Comparison of ENCODE assay signal across 18 cellular contexts in genomic region chr17:13106171-13106570, GRCh38.
"Had no signal": no experiment of that assay in that cellular context is flagged by ENCODE, and none has a peak within 500 bp of the region (broad histone marks: within the 10 kb centered on the region; RNA-seq: fewer than 3 reads in every experiment).

No MANE protein-coding gene starts in this region.

- H3K4me1 ChIP-seq: pancreas, upper lobe of right lung had no signal

- H3K4me1 Mint-ChIP-seq: brain had no signal

- H3K27me3 Mint-ChIP-seq: activated CD8-positive, alpha-beta memory T cell treated with anti-CD3 and anti-CD28 coated beads, Interleukin-2, amount 10 ng/mL, durations not matched to agents 7 days and 5 days; dendritic cell treated with granulocyte-macrophage colony-stimulating factor and Interleukin-4, amounts not matched to agents 40 ng/mL and 50 ng/mL, for 4 days had no signal

- H3K27me3 ChIP-seq: pancreas, upper lobe of right lung had no signal

- H3K9me3 ChIP-seq: pancreas, upper lobe of right lung had no signal

- H3K4me3 Mint-ChIP-seq: activated CD8-positive, alpha-beta memory T cell treated with anti-CD3 and anti-CD28 coated beads, Interleukin-2, amount 10 ng/mL, durations not matched to agents 7 days and 5 days; activated T-cell treated with anti-CD3 and anti-CD28 coated beads, Interleukin-2, amount 50 U/mL, for 4 hours; brain; dendritic cell treated with granulocyte-macrophage colony-stimulating factor and Interleukin-4, amounts not matched to agents 40 ng/mL and 50 ng/mL, for 4 days; effector memory CD8-positive, alpha-beta T cell; neural crest cell; stimulated activated naive CD8-positive, alpha-beta T cell treated with anti-CD3 and anti-CD28 coated beads, Interleukin-15, Interleukin-2, amounts not matched to agents 100 ng/mL and 50 ng/mL, for 24 hours had no signal

- H3K4me3 ChIP-seq: pancreas, upper lobe of right lung had no signal

- H3K36me3 Mint-ChIP-seq: activated CD8-positive, alpha-beta memory T cell treated with anti-CD3 and anti-CD28 coated beads, Interleukin-2, amount 10 ng/mL, durations not matched to agents 7 days and 5 days; activated naive CD4-positive, alpha-beta T cell treated with anti-CD3 and anti-CD28 coated beads, Interleukin-2, amount 50 U/mL, for 72 hours; brain had no signal

- H3K36me3 ChIP-seq: pancreas, upper lobe of right lung had no signal

- H3K27ac Mint-ChIP-seq: activated CD8-positive, alpha-beta memory T cell treated with anti-CD3 and anti-CD28 coated beads, Interleukin-2, amount 10 ng/mL, durations not matched to agents 7 days and 5 days; activated naive CD4-positive, alpha-beta T cell treated with anti-CD3 and anti-CD28 coated beads, Interleukin-2, amount 50 U/mL, for 72 hours; dendritic cell treated with granulocyte-macrophage colony-stimulating factor and Interleukin-4, amounts not matched to agents 40 ng/mL and 50 ng/mL, for 4 days; effector memory CD8-positive, alpha-beta T cell; stimulated activated naive CD8-positive, alpha-beta T cell treated with anti-CD3 and anti-CD28 coated beads, Interleukin-15, Interleukin-2, amounts not matched to agents 100 ng/mL and 50 ng/mL, for 24 hours had no signal

- DNase-seq: activated CD4-positive, alpha-beta T cell treated with anti-CD3 and anti-CD28 coated beads, Interleukin-2, amount 50 U/mL, for 48 hours; activated CD4-positive, CD25-positive, alpha-beta regulatory T cell treated with anti-CD3 and anti-CD28 coated beads, Interleukin-2, amount 50 U/mL, for 72 hours; activated CD8-positive, alpha-beta memory T cell treated with anti-CD3 and anti-CD28 coated beads, Interleukin-2, amount 10 ng/mL, durations not matched to agents 7 days and 5 days; activated effector memory CD4-positive, alpha-beta T cell treated with anti-CD3 and anti-CD28 coated beads, Interleukin-2, amount 50 U/mL, for 16 hours; activated T-cell treated with anti-CD3 and anti-CD28 coated beads, Interleukin-2, amount 50 U/mL, for 4 hours; amniotic stem cell; cerebellar nuclear complex; effector memory CD8-positive, alpha-beta T cell; pancreas; retina; stimulated activated CD4-positive, alpha-beta T cell treated with anti-CD3 and anti-CD28 coated beads, Interleukin-4, amount 100 ng/mL, for 24 hours; upper lobe of right lung had no signal

- ATAC-seq: activated CD8-positive, alpha-beta memory T cell treated with anti-CD3 and anti-CD28 coated beads, Interleukin-2, amount 10 ng/mL, durations not matched to agents 7 days and 5 days; activated naive CD4-positive, alpha-beta T cell treated with anti-CD3 and anti-CD28 coated beads, Interleukin-2, amount 50 U/mL, for 72 hours; activated T-cell treated with anti-CD3 and anti-CD28 coated beads, Interleukin-2, amount 50 U/mL, for 4 hours; effector memory CD8-positive, alpha-beta T cell; pancreas; upper lobe of right lung had no signal

- H3K27ac ChIP-seq: epithelial cell of prostate, pancreas, upper lobe of right lung had no signal
